In the genomic region with DNA sequence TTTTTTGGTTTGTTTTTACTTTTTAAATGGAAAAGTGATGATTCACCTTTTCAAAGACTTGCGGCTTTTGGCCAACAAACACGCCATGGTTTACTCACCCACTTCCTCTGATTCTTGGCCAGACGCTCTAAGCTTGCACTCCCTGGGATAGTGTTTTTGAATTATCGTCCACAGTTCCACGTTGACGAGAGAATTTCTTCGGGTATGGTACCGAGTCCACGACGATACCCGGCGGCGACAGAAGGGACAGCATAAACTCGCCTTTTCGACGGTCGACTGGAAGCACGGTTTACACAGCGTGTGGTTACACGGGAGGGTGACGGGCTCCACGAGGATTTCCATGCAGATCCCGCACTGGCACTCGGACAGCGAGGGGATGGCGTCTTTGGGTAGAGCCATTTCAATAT, we compare ENCODE assay signal across 8 cellular contexts. TPM values are rescaled to one million over a fixed set of nuclear protein-coding genes. Genes with fewer than 3 reads are reported as not detected.
DNase-seq lines count a peak whose midpoint lies in the region; ATAC-seq, FAIRE-seq and TF ChIP-seq lines count a peak whose summit lies in the region.

No MANE protein-coding gene starts in this region.

- H3K4me3 ChIP-seq in RWPE2 (ENCODE audit: severe bottlenecking) (peak overlapping the region; percentile 59), neuronal stem cell (ENCODE audit: low read length in 2 of 2) (peak overlapping the region; percentile 66 to 95), testis (peak overlapping the region; percentile 79 to 99)

- no peak overlapping the region for H2AK5ac ChIP-seq in neuronal stem cell (ENCODE audit: low read depth, low read length)

- H3K27me3 ChIP-seq in RWPE2 (ENCODE audit: insufficient read depth, poor library complexity, severe bottlenecking) (no peaks in the 10 kb centered on the region), neuronal stem cell (ENCODE audit: control insufficient read depth in 3 of 3, insufficient read depth in 3 of 3, low read depth in 1 of 3, low read length in 3 of 3) (no peaks in the 10 kb centered on the region), testis (no peaks in the 10 kb centered on the region)

- TF ChIP-seq CTCF in RWPE2 (IDR thresholded peaks at IDR 0.05; ENCODE audit: poor library complexity, severe bottlenecking) (no peak), testis (IDR thresholded peaks at IDR 0.05) (no peak)

- DNase-seq in A172 (ENCODE audit: low spot score) (peak; percentile 83), RWPE2 (ENCODE audit: low spot score) (no peak), frontal cortex (ENCODE audit: low spot score in 2 of 2) (peak; percentile 46 to 58), neuronal stem cell (ENCODE audit: low spot score) (peak; percentile 30), testis (peak; percentile 68)
- DNase-seq in activated naive CD4-positive, alpha-beta T cell treated with Interleukin-2 at 50 U/mL for 16 hours = peak; percentile 58

- peaks cover 10% of the 10 kb centered on the region for H3K4me1 ChIP-seq in RWPE2 (ENCODE audit: insufficient read depth, poor library complexity, severe bottlenecking)
- H3K4me1 ChIP-seq in neuronal stem cell (ENCODE audit: control insufficient read depth in 2 of 2, insufficient read depth in 1 of 2, low read depth in 1 of 2, low read length in 2 of 2) = peaks cover 2 to 3% of the 10 kb centered on the region in 2 donors
- peaks cover 7% of the 10 kb centered on the region for H3K4me1 ChIP-seq in testis

- H3K27ac ChIP-seq in RWPE2 (ENCODE audit: poor library complexity, severe bottlenecking) (peak overlapping the region; percentile 90), neuronal stem cell (replicated peaks; ENCODE audit: low read length) (peak overlapping the region; percentile 89), testis (peak overlapping the region; percentile 87 to 92)

- peak overlapping the region; percentile 94 for H3K9ac ChIP-seq in neuronal stem cell (ENCODE audit: low read depth, low read length, poor library complexity)

- H2AFZ ChIP-seq in neuronal stem cell (ENCODE audit: low read length) = peak overlapping the region; percentile 92

- no peak overlapping the region for H3K4ac ChIP-seq in neuronal stem cell (ENCODE audit: low read length)

- H3K36me3 ChIP-seq in RWPE2 (ENCODE audit: low read depth) = peaks cover 29% of the 10 kb centered on the region
- peaks cover 0 to 31% of the 10 kb centered on the region in 2 donors for H3K36me3 ChIP-seq in neuronal stem cell (replicated peaks in 1 of 2; ENCODE audit: control insufficient read depth in 2 of 2, insufficient read depth in 2 of 2, low read length in 2 of 2)
- no peaks in the 10 kb centered on the region for H3K36me3 ChIP-seq in testis (ENCODE audit: low read depth, missing control alignments)

- H4K91ac ChIP-seq in neuronal stem cell (ENCODE audit: low read depth, low read length, poor library complexity) = no peak overlapping the region

- H2BK12ac ChIP-seq in neuronal stem cell (ENCODE audit: low read length) = no peak overlapping the region

- H3K23ac ChIP-seq in neuronal stem cell (ENCODE audit: low read depth, low read length, poor library complexity) = no peak overlapping the region

- H4K8ac ChIP-seq in neuronal stem cell (ENCODE audit: low read depth, low read length) = no peak overlapping the region

- H2BK5ac ChIP-seq in neuronal stem cell (ENCODE audit: low read length) = peak overlapping the region; percentile 35

- H2BK120ac ChIP-seq in neuronal stem cell (ENCODE audit: low read depth, low read length) = no peak overlapping the region

- no peak overlapping the region for H2BK15ac ChIP-seq in neuronal stem cell (ENCODE audit: low read length)

- WGBS in neuronal stem cell (ENCODE audit: extremely low coverage in 2 of 2, insufficient read length in 2 of 2, insufficient replicate concordance in 1 of 2), 2 donors = no CpG with 5 or more reads among the region's 26 CpGs
- WGBS in testis, 2 donors = 0% methylated on average over 26 of the region's 26 CpGs

- no peak for TF ChIP-seq POLR2A in testis (IDR thresholded peaks at IDR 0.05)

- peaks cover 2% of the 10 kb centered on the region for H3K9me3 ChIP-seq in RWPE2 (ENCODE audit: severe bottlenecking)
- peaks cover 0 to 21% of the 10 kb centered on the region in 2 donors for H3K9me3 ChIP-seq in neuronal stem cell (replicated peaks in 1 of 2; ENCODE audit: control insufficient read depth in 2 of 2, insufficient read depth in 1 of 2, low read depth in 1 of 2, low read length in 2 of 2)
- H3K9me3 ChIP-seq in testis = no peaks in the 10 kb centered on the region

- peak overlapping the region; percentile 80 for H3K18ac ChIP-seq in neuronal stem cell (ENCODE audit: low read length)

- H3K79me1 ChIP-seq in neuronal stem cell (ENCODE audit: low read depth, low read length) = peaks cover 7% of the 10 kb centered on the region

- FAIRE-seq in frontal cortex (lab: Jason Lieb, UNC) = no peak

- H3K4me2 ChIP-seq in neuronal stem cell (ENCODE audit: insufficient read depth, low read length, poor library complexity, severe bottlenecking) = peak overlapping the region; percentile 69

- H3K14ac ChIP-seq in neuronal stem cell (ENCODE audit: low read length) = no peak overlapping the region

- ATAC-seq in GM18498 (IDR thresholded peaks at IDR 0.05; ENCODE audit: unreplicated experiment) (peak; percentile 5), HG03442 (IDR thresholded peaks at IDR 0.05; ENCODE audit: unreplicated experiment) (peak; percentile 4), RWPE2 (ENCODE audit: low read depth) (peak; percentile 44; the same call in 2 of the 3 replicates)

- intact Hi-C loops in testis (cut with DNase I; ENCODE audit: low total_unique reads) = no loop called here

RNA-seq across cellular contexts. Expression of a gene that starts 0.8 kb away (rescaled TPM):
- total RNA-seq in A172 (2014; rRNA removed; shearing (Covaris generic)) = 25.3 and 25.9 TPM in 2 replicates
- total RNA-seq in frontal cortex (26.9 TPM), testis (10 to 100 TPM; 37.7 to 52.8 TPM)
- 15.5 TPM for polyA plus RNA-seq in neuronal stem cell (2013, experiment 1 of 2)
- 16.5 TPM for polyA plus RNA-seq in neuronal stem cell (2013, experiment 2 of 2)
- polyA plus RNA-seq in testis (ENCODE audit: insufficient read depth, low read depth, low replicate concordance) = 45.4 TPM

RNA-seq across cellular contexts. Expression of a gene that starts 12.4 kb away (rescaled TPM):
- total RNA-seq in A172 (2014; rRNA removed; shearing (Covaris generic)) = not detected in 2 replicates
- total RNA-seq in frontal cortex = not detected
- not detected for polyA plus RNA-seq in neuronal stem cell (2013, experiment 1 of 2)
- 0.01 TPM for polyA plus RNA-seq in neuronal stem cell (2013, experiment 2 of 2)
- under 1 TPM; 0.24 to 0.25 TPM for total RNA-seq in testis
- 0.91 TPM for polyA plus RNA-seq in testis (ENCODE audit: insufficient read depth, low read depth, low replicate concordance)
